Comparison of ENCODE assay signal across 12 cellular contexts in the genomic region with DNA sequence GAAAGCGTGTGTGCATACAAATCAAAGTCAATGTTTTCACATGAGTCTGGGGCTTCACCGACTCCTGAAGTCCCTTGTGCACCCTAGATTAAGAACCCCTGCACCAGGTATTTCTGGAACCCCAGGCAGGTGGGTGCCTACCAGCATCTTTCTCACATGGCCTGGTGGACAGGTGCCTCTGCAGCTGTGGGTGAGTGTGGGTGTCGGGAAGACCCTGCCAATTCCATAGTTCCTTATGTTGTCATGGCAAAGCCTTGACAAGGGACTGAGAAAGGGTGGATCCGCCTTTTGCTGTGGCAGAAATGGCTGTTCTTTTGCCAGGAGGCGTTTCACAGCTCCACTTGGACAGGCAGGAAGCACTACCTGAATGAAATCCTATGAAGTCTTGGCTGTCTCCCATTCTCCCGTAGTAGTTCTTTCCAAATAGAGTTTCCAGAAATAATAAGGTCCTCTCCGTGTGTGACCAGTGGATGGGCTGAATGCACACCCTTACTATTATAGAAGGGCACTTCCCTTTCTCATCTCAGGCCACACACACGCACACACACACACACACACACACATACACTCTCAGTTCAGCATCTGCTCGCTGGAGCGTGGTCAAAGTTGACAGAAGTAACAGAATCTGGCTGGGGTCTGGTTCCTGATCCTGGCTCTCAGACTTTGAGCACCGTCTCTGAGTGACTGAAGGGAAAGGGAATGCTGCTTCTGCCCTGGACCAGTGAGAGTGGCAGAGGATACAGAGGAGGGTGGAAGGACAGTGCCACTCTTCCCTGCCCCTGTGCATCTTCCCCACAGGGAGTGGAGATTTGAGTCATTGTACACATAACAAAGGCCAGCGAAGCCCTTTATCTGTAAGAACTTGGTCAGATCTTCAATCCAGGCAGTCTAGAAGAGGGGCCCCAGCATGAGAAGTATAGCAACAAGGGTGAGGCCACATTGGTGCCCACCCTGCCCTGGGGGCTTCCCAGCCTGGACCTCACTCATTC. TPM values are rescaled to one million over a fixed set of nuclear protein-coding genes. Genes with fewer than 3 reads are reported as not detected.
A peak's percentile ranks its signal among the peaks of the same experiment; 100 is the strongest.
DNase-seq lines count a peak whose midpoint lies in the region; ATAC-seq and TF ChIP-seq lines count a peak whose summit lies in the region.
"Had no signal": no experiment of that assay in that cellular context is flagged by ENCODE, and none has a peak within 500 bp of the region (broad histone marks: within the 10 kb centered on the region; RNA-seq: fewer than 3 reads in every experiment).

No MANE protein-coding gene starts in this region.

- no peaks in the 10 kb centered on the region for H3K4me1 ChIP-seq in mucosa of descending colon (ENCODE audit: low read depth)

- peak; percentile 48 for ATAC-seq in GM21528 (IDR thresholded peaks at IDR 0.05; ENCODE audit: low FRiP score, unreplicated experiment)
- peak; percentile 47 for ATAC-seq in mucosa of descending colon
- ATAC-seq in GM18873 (IDR thresholded peaks at IDR 0.05; ENCODE audit: low FRiP score, unreplicated experiment) = no peak
- no peak for ATAC-seq in omental fat pad (ENCODE audit: low FRiP score)
- no peak for ATAC-seq in GM19397 (IDR thresholded peaks at IDR 0.05; ENCODE audit: unreplicated experiment)
- ATAC-seq in HG02938 (IDR thresholded peaks at IDR 0.05; ENCODE audit: unreplicated experiment) = no peak
- ATAC-seq: activated CD4-positive, CD25-positive, alpha-beta regulatory T cell treated with anti-CD3 and anti-CD28 coated beads, Interleukin-2, amount 50 U/mL, for 24 hours; activated T-helper 17 cell treated with anti-CD3 and anti-CD28 coated beads, Interleukin-2, amount 50 U/mL, for 72 hours had no signal

- no peak overlapping the region for H3K4me3 ChIP-seq in GM12864 (ENCODE audit: low read depth, low read length)
- no peak overlapping the region for H3K4me3 ChIP-seq in mucosa of descending colon
- H3K4me3 ChIP-seq: right atrium auricular region had no signal

- peak; percentile 36 for DNase-seq in GM12864 (ENCODE audit: low read depth)
- DNase-seq in NCI-H2171 (lab: John Stamatoyannopoulos, UW) = peak; percentile 42
- DNase-seq in mucosa of descending colon = no peak
- no peak for DNase-seq in omental fat pad (ENCODE audit: low spot score)
- DNase-seq: SHP77 had no signal

- no peak for TF ChIP-seq CTCF in GM12864 (IDR thresholded peaks at IDR 0.05; ENCODE audit: low read depth, low read length, missing control alignments)
- TF ChIP-seq CTCF in mucosa of descending colon (IDR thresholded peaks at IDR 0.05) = no peak
- TF ChIP-seq CTCF in omental fat pad (IDR thresholded peaks at IDR 0.05) = no peak

- intact Hi-C loops in mucosa of descending colon (cut with DNase I, micrococcal nuclease) = no loop called here

- no peaks in the 10 kb centered on the region for H3K9me3 ChIP-seq in mucosa of descending colon
- H3K9me3 ChIP-seq: right atrium auricular region had no signal

- peaks cover 5% of the 10 kb centered on the region for H3K36me3 ChIP-seq in mucosa of descending colon (ENCODE audit: low read depth)

RNA-seq across cellular contexts. Expression of a gene that starts 38.7 kb away (rescaled TPM):
- total RNA-seq in mucosa of descending colon (10 to 100 TPM; 21.5 to 49.1 (median 22.0) TPM), omental fat pad (10 to 100 TPM; 12.0 to 21.0 (median 15.8) TPM)

Comparison
In these comparisons a context has a peak if more than half of its experiments do, and no peak if none do; other contexts are left out.
1. DNase-seq: peak in GM12864 (single experiment) and NCI-H2171 (single experiment); none in mucosa of descending colon (0 of 3) and omental fat pad (single experiment).
2. ATAC-seq: peak in GM21528 (single experiment) and mucosa of descending colon (single experiment); none in GM18873 (single experiment), omental fat pad (single experiment), GM19397 (single experiment) and HG02938 (single experiment).